In the genomic region with DNA sequence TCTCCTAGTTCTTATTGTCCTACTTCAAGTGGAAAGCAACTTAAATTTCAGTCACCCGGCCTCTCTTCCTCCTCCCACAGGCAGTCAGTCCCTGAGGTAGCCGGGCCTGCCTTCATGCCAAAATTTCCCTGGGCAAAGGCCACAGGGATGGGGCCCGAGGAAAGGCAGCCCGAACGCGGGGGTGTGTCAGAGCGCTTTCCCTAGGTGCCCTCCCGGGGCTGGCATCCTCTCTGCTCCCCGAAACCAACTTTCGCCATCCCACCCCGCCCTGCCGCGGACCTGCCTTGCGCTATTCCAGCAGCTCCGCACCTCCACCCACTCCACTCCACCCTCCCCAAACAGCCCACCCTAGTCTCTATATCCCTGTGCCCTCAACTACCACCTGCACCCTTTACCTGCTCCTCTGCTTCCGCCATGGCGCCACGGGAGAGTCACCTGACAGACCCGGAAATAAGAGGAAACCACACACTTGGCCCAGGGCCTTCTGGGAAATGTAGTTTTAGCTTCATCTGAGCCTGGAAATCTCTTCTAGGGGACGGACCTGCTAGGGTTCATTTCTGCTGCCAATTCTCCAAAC, we compare ENCODE assay signal across 1 cellular context.
A peak's percentile ranks its signal among the peaks of the same experiment; 100 is the strongest.
TF ChIP-seq lines count a peak whose summit lies in the region.

A gene (minus strand): TSS at position 433 of the 577 bp plus-strand sequence. CDS start 17 bp downstream, at position 416.

TF ChIP-seq in HepG2, 621 proteins besides CTCF, POLR2A, EP300 and RAD21 (continued from another document and continues in another):
- TF ChIP-seq GABPA (IDR thresholded peaks at IDR 0.05; ENCODE audit: low read depth, low read length) (peak; percentile 53), GABPA (CRISPR knock-in tag; IDR thresholded peaks at IDR 0.05; ENCODE audit: low read depth) (peak; percentile 93), HOXA3 (CRISPR knock-in tag; IDR thresholded peaks at IDR 0.05) (peak; percentile 59), SIN3A (IDR thresholded peaks at IDR 0.05; ENCODE audit: borderline replicate concordance, low read depth, low read length) (peak; percentile 82; the same call in 1 of the 2 replicates), ZC3H13 (CRISPR knock-in tag; IDR thresholded peaks at IDR 0.05) (no peak), TRIM24 (CRISPR knock-in tag; IDR thresholded peaks at IDR 0.05) (no peak), KLF12 (CRISPR knock-in tag; IDR thresholded peaks at IDR 0.05; ENCODE audit: borderline replicate concordance) (no peak), MTA3 (CRISPR knock-in tag; IDR thresholded peaks at IDR 0.05) (no peak), U2AF1 (optimal IDR thresholded peaks at IDR 0.05; ENCODE audit: low read depth, low read length) (no peak), RBAK (CRISPR knock-in tag; IDR thresholded peaks at IDR 0.05) (no peak), THAP11 (CRISPR knock-in tag; IDR thresholded peaks at IDR 0.05) (peak; percentile 99), ZNF468 (CRISPR knock-in tag; IDR thresholded peaks at IDR 0.05) (no peak), ZFP41 (CRISPR knock-in tag; IDR thresholded peaks at IDR 0.05; ENCODE audit: borderline replicate concordance) (no peak), ZNF788 (CRISPR knock-in tag; IDR thresholded peaks at IDR 0.05; ENCODE audit: borderline replicate concordance) (0 out of 2 replicates have a peak, but pooled peaks have one; percentile 47), RBFOX2 (IDR thresholded peaks at IDR 0.05; ENCODE audit: low read depth, low read length) (0 out of 2 replicates have a peak, but pooled peaks have one; percentile 28), PTBP1 (IDR thresholded peaks at IDR 0.05; ENCODE audit: low read depth, low read length, poor library complexity, severe bottlenecking) (no peak), XBP1 (CRISPR knock-in tag; IDR thresholded peaks at IDR 0.05) (no peak), ZNF253 (CRISPR knock-in tag; IDR thresholded peaks at IDR 0.05; ENCODE audit: borderline replicate concordance) (peak; percentile 44; the same call in 1 of the 2 replicates), ZNF343 (CRISPR knock-in tag; IDR thresholded peaks at IDR 0.05) (0 out of 2 replicates have a peak, but pooled peaks have one; percentile 60), ZNF850 (CRISPR knock-in tag; conservative IDR thresholded peaks at IDR 0.05) (no peak), SUZ12 (IDR thresholded peaks at IDR 0.05; ENCODE audit: low read depth, low read length) (peak; percentile 78), ZNF678 (CRISPR knock-in tag; IDR thresholded peaks at IDR 0.05) (no peak), THYN1 (CRISPR knock-in tag; IDR thresholded peaks at IDR 0.05; ENCODE audit: borderline replicate concordance, low read depth) (no peak), ZNF790 (CRISPR knock-in tag; IDR thresholded peaks at IDR 0.05; ENCODE audit: borderline replicate concordance) (no peak)
- TF ChIP-seq, protein P1, sequence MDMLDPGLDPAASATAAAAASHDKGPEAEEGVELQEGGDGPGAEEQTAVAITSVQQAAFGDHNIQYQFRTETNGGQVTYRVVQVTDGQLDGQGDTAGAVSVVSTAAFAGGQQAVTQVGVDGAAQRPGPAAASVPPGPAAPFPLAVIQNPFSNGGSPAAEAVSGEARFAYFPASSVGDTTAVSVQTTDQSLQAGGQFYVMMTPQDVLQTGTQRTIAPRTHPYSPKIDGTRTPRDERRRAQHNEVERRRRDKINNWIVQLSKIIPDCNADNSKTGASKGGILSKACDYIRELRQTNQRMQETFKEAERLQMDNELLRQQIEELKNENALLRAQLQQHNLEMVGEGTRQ (IDR thresholded peaks at IDR 0.05; ENCODE audit: low read depth, low read length) = peak; percentile 80
- TF ChIP-seq, protein P1 (CRISPR knock-in tag; IDR thresholded peaks at IDR 0.05; ENCODE audit: borderline replicate concordance) = peak; percentile 96; the same call in 1 of the 2 replicates
- TF ChIP-seq, protein P2, sequence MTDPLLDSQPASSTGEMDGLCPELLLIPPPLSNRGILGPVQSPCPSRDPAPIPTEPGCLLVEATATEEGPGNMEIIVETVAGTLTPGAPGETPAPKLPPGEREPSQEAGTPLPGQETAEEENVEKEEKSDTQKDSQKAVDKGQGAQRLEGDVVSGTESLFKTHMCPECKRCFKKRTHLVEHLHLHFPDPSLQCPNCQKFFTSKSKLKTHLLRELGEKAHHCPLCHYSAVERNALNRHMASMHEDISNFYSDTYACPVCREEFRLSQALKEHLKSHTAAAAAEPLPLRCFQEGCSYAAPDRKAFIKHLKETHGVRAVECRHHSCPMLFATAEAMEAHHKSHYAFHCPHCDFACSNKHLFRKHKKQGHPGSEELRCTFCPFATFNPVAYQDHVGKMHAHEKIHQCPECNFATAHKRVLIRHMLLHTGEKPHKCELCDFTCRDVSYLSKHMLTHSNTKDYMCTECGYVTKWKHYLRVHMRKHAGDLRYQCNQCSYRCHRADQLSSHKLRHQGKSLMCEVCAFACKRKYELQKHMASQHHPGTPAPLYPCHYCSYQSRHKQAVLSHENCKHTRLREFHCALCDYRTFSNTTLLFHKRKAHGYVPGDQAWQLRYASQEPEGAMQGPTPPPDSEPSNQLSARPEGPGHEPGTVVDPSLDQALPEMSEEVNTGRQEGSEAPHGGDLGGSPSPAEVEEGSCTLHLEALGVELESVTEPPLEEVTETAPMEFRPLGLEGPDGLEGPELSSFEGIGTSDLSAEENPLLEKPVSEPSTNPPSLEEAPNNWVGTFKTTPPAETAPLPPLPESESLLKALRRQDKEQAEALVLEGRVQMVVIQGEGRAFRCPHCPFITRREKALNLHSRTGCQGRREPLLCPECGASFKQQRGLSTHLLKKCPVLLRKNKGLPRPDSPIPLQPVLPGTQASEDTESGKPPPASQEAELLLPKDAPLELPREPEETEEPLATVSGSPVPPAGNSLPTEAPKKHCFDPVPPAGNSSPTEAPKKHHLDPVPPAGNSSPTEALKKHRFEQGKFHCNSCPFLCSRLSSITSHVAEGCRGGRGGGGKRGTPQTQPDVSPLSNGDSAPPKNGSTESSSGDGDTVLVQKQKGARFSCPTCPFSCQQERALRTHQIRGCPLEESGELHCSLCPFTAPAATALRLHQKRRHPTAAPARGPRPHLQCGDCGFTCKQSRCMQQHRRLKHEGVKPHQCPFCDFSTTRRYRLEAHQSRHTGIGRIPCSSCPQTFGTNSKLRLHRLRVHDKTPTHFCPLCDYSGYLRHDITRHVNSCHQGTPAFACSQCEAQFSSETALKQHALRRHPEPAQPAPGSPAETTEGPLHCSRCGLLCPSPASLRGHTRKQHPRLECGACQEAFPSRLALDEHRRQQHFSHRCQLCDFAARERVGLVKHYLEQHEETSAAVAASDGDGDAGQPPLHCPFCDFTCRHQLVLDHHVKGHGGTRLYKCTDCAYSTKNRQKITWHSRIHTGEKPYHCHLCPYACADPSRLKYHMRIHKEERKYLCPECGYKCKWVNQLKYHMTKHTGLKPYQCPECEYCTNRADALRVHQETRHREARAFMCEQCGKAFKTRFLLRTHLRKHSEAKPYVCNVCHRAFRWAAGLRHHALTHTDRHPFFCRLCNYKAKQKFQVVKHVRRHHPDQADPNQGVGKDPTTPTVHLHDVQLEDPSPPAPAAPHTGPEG (CRISPR knock-in tag; IDR thresholded peaks at IDR 0.05) = no peak
- TF ChIP-seq, protein P3, sequence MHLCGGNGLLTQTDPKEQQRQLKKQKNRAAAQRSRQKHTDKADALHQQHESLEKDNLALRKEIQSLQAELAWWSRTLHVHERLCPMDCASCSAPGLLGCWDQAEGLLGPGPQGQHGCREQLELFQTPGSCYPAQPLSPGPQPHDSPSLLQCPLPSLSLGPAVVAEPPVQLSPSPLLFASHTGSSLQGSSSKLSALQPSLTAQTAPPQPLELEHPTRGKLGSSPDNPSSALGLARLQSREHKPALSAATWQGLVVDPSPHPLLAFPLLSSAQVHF (CRISPR knock-in tag; IDR thresholded peaks at IDR 0.05) = no peak
- TF ChIP-seq, protein P4, sequence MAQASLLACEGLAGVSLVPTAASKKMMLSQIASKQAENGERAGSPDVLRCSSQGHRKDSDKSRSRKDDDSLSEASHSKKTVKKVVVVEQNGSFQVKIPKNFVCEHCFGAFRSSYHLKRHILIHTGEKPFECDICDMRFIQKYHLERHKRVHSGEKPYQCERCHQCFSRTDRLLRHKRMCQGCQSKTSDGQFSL (CRISPR knock-in tag; IDR thresholded peaks at IDR 0.05) = no peak
- TF ChIP-seq, protein P5, sequence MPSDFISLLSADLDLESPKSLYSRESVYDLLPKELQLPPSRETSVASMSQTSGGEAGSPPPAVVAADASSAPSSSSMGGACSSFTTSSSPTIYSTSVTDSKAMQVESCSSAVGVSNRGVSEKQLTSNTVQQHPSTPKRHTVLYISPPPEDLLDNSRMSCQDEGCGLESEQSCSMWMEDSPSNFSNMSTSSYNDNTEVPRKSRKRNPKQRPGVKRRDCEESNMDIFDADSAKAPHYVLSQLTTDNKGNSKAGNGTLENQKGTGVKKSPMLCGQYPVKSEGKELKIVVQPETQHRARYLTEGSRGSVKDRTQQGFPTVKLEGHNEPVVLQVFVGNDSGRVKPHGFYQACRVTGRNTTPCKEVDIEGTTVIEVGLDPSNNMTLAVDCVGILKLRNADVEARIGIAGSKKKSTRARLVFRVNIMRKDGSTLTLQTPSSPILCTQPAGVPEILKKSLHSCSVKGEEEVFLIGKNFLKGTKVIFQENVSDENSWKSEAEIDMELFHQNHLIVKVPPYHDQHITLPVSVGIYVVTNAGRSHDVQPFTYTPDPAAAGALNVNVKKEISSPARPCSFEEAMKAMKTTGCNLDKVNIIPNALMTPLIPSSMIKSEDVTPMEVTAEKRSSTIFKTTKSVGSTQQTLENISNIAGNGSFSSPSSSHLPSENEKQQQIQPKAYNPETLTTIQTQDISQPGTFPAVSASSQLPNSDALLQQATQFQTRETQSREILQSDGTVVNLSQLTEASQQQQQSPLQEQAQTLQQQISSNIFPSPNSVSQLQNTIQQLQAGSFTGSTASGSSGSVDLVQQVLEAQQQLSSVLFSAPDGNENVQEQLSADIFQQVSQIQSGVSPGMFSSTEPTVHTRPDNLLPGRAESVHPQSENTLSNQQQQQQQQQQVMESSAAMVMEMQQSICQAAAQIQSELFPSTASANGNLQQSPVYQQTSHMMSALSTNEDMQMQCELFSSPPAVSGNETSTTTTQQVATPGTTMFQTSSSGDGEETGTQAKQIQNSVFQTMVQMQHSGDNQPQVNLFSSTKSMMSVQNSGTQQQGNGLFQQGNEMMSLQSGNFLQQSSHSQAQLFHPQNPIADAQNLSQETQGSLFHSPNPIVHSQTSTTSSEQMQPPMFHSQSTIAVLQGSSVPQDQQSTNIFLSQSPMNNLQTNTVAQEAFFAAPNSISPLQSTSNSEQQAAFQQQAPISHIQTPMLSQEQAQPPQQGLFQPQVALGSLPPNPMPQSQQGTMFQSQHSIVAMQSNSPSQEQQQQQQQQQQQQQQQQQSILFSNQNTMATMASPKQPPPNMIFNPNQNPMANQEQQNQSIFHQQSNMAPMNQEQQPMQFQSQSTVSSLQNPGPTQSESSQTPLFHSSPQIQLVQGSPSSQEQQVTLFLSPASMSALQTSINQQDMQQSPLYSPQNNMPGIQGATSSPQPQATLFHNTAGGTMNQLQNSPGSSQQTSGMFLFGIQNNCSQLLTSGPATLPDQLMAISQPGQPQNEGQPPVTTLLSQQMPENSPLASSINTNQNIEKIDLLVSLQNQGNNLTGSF (CRISPR knock-in tag; IDR thresholded peaks at IDR 0.05) = no peak
- TF ChIP-seq, protein P6, sequence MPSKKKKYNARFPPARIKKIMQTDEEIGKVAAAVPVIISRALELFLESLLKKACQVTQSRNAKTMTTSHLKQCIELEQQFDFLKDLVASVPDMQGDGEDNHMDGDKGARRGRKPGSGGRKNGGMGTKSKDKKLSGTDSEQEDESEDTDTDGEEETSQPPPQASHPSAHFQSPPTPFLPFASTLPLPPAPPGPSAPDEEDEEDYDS (CRISPR knock-in tag; IDR thresholded peaks at IDR 0.05) = peak; percentile 56; the same call in 1 of the 2 replicates
- TF ChIP-seq, protein P7, sequence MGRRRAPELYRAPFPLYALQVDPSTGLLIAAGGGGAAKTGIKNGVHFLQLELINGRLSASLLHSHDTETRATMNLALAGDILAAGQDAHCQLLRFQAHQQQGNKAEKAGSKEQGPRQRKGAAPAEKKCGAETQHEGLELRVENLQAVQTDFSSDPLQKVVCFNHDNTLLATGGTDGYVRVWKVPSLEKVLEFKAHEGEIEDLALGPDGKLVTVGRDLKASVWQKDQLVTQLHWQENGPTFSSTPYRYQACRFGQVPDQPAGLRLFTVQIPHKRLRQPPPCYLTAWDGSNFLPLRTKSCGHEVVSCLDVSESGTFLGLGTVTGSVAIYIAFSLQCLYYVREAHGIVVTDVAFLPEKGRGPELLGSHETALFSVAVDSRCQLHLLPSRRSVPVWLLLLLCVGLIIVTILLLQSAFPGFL (CRISPR knock-in tag; IDR thresholded peaks at IDR 0.05) = no peak
- TF ChIP-seq, protein P8, sequence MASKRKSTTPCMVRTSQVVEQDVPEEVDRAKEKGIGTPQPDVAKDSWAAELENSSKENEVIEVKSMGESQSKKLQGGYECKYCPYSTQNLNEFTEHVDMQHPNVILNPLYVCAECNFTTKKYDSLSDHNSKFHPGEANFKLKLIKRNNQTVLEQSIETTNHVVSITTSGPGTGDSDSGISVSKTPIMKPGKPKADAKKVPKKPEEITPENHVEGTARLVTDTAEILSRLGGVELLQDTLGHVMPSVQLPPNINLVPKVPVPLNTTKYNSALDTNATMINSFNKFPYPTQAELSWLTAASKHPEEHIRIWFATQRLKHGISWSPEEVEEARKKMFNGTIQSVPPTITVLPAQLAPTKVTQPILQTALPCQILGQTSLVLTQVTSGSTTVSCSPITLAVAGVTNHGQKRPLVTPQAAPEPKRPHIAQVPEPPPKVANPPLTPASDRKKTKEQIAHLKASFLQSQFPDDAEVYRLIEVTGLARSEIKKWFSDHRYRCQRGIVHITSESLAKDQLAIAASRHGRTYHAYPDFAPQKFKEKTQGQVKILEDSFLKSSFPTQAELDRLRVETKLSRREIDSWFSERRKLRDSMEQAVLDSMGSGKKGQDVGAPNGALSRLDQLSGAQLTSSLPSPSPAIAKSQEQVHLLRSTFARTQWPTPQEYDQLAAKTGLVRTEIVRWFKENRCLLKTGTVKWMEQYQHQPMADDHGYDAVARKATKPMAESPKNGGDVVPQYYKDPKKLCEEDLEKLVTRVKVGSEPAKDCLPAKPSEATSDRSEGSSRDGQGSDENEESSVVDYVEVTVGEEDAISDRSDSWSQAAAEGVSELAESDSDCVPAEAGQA (IDR thresholded peaks at IDR 0.05; ENCODE audit: low read depth) = no peak
- TF ChIP-seq, protein P8 (CRISPR knock-in tag; IDR thresholded peaks at IDR 0.05; ENCODE audit: borderline replicate concordance) = no peak
